In the genomic region with DNA sequence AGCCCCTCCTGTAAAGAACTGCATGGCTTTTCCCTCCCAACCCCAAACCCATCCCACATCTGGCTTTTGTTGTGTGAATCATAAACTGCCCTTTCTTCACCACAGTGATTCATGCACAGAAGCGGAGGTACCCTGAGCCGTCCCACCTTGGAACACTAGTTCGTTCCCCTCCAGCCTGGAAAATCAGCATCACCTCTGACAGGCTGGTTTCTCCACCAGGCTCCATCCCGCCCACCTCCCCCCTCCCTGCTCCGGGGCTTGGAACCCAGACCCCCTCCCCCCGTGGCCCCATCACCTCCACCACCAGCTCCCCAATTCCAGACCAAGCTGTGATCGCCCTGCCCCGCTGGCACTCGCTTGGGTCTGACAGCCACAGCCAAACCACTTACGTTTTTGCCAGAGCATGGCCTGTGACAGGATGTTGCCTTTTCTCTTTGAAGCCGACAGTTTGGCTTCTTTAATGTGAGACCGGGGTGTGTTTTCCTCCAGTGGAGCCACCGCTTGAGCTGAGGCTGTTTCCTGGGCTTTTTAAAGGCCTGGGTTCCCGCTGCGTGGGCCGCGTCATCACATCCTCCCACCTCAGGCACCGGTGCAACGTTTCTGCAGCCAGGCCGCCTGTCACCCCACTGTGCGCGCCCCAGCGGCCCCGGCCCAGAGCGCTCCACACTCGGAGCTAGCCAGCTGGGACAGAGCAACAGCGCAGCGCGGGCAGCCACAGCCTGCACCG, we compare ENCODE assay signal across 9 cellular contexts. TPM values are rescaled to one million over a fixed set of nuclear protein-coding genes. Genes with fewer than 3 reads are reported as not detected.
DNase-seq lines count a peak whose midpoint lies in the region; ATAC-seq and TF ChIP-seq lines count a peak whose summit lies in the region.
"Had no signal": no experiment of that assay in that cellular context is flagged by ENCODE, and none has a peak within 500 bp of the region (broad histone marks: within the 10 kb centered on the region; RNA-seq: fewer than 3 reads in every experiment).

A gene with protein sequence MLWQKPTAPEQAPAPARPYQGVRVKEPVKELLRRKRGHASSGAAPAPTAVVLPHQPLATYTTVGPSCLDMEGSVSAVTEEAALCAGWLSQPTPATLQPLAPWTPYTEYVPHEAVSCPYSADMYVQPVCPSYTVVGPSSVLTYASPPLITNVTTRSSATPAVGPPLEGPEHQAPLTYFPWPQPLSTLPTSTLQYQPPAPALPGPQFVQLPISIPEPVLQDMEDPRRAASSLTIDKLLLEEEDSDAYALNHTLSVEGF (minus strand): TSS at position 503 of the 727 bp plus-strand sequence. CDS start 98 bp downstream, at position 405.

- H3K4me3 Mint-ChIP-seq in activated B cell treated with CpG ODN at 0.5 μM for 24 hours: peak within 1 kb of the TSS; percentile 96

- CTCF ChIA-PET in activated B cell treated with CpG ODN at 0.5 μM for 24 hours (lab: Charles Lee): interaction anchor here (0.6 to 4.7 kb wide), 9 partner anchors 10 to 95 kb away, joined by 3 to 91 read pairs (median 4); no protein-coding TSS in a partner anchor
- CTCF ChIA-PET in HEK293T (lab: Yijun Ruan, JAX): no interaction called here

- peaks cover 39% of the 10 kb centered on the region for H3K36me3 Mint-ChIP-seq in activated B cell treated with CpG ODN at 0.5 μM for 24 hours (ENCODE audit: low read depth)

- peaks cover 89% of the 10 kb centered on the region for H3K4me1 Mint-ChIP-seq in activated B cell treated with CpG ODN at 0.5 μM for 24 hours

- H3K27me3 Mint-ChIP-seq in activated B cell treated with CpG ODN at 0.5 μM for 24 hours: no peaks in the 10 kb centered on the region

- H3K27ac Mint-ChIP-seq in activated B cell treated with CpG ODN at 0.5 μM for 24 hours: peak within 1 kb of the TSS; percentile 98

- intact Hi-C loops in activated B cell treated with CpG ODN at 0.5 μM for 24 hours (cut with micrococcal nuclease): loop anchor here (1.0 to 2.0 kb wide), 6 partner anchors 11 to 948 kb away; no protein-coding TSS in a partner anchor

- ATAC-seq in GM18520 (IDR thresholded peaks at IDR 0.05; ENCODE audit: unreplicated experiment) (peak; percentile 48), HG02943 (IDR thresholded peaks at IDR 0.05; ENCODE audit: low read depth, unreplicated experiment) (peak; percentile 60), activated B cell treated with CpG ODN at 0.5 μM for 24 hours (ENCODE audit: low read depth) (peak; percentile 69)

- DNase-seq in activated B cell treated with CpG ODN at 0.5 μM for 24 hours (peak; percentile 76), cerebellum (ENCODE audit: low spot score) (peak; percentile 9), HEK293T (ENCODE audit: extremely low spot score) (no peak), NCI-H187 (lab: John Stamatoyannopoulos, UW) (no peak), NCI-H526 (lab: John Stamatoyannopoulos, UW) (no peak)
- DNase-seq in stimulated activated CD4-positive, alpha-beta T cell treated with anti-CD3 and anti-CD28 coated beads, Interleukin-1b, Interleukin-23, amount 100 ng/mL, for 1 hour (ENCODE audit: low read depth in 2 of 2): peak; percentile 19 to 29

- no peaks in the 10 kb centered on the region for H3K9me3 Mint-ChIP-seq in activated B cell treated with CpG ODN at 0.5 μM for 24 hours

- POLR2A ChIA-PET in activated B cell treated with CpG ODN at 0.5 μM for 24 hours (lab: Charles Lee) (interaction anchor here (0.6 to 14.9 kb wide), 20 partner anchors 10 to 580 kb away, joined by 3 to 581 read pairs (median 6); partner anchors contain the start of gene POU2AF3), HEK293T (lab: Yijun Ruan, JAX) (no interaction called here)

- TF ChIP-seq CTCF in activated B cell treated with CpG ODN at 0.5 μM for 24 hours (IDR thresholded peaks at IDR 0.05): no peak

TF ChIP-seq in HEK293T, 16 proteins besides CTCF, POLR2A, EP300 and RAD21:
- TF ChIP-seq FOXM1 (IDR thresholded peaks at IDR 0.05; ENCODE audit: borderline replicate concordance): no peak
- no peak for TF ChIP-seq LEF1 (IDR thresholded peaks at IDR 0.05; ENCODE audit: borderline replicate concordance)
- TF ChIP-seq ZNF384 (IDR thresholded peaks at IDR 0.05): no peak
- TF ChIP-seq FOXA1 (IDR thresholded peaks at IDR 0.05): no peak
- TF ChIP-seq CTBP1 (IDR thresholded peaks at IDR 0.05; ENCODE audit: borderline replicate concordance): no peak
- no peak for TF ChIP-seq ELF4 (IDR thresholded peaks at IDR 0.05)
- no peak for TF ChIP-seq BHLHE40 (IDR thresholded peaks at IDR 0.05; ENCODE audit: borderline replicate concordance)
- no peak for TF ChIP-seq SUZ12 (IDR thresholded peaks at IDR 0.05)
- no peak for TF ChIP-seq L3MBTL2 (conservative IDR thresholded peaks at IDR 0.05)
- no peak for TF ChIP-seq SP1 (IDR thresholded peaks at IDR 0.05)
- TF ChIP-seq ARNT (IDR thresholded peaks at IDR 0.05): no peak
- no peak for TF ChIP-seq HDGF (IDR thresholded peaks at IDR 0.05; ENCODE audit: borderline replicate concordance)
- no peak for TF ChIP-seq TARDBP (IDR thresholded peaks at IDR 0.05)
- TF ChIP-seq, protein P1, sequence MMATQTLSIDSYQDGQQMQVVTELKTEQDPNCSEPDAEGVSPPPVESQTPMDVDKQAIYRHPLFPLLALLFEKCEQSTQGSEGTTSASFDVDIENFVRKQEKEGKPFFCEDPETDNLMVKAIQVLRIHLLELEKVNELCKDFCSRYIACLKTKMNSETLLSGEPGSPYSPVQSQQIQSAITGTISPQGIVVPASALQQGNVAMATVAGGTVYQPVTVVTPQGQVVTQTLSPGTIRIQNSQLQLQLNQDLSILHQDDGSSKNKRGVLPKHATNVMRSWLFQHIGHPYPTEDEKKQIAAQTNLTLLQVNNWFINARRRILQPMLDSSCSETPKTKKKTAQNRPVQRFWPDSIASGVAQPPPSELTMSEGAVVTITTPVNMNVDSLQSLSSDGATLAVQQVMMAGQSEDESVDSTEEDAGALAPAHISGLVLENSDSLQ (IDR thresholded peaks at IDR 0.05): no peak
- TF ChIP-seq FOXK2 (IDR thresholded peaks at IDR 0.05): no peak
- TF ChIP-seq NFRKB (IDR thresholded peaks at IDR 0.05): no peak

RNA-seq across cellular contexts. Expression of the gene that starts here (rescaled TPM):
- total RNA-seq in activated B cell treated with CpG ODN at 0.5 μM for 24 hours (141 and 155 TPM in 2 replicates), cerebellum (0.36 TPM)
- total RNA-seq: bronchial epithelial cell had no signal

Comparison
In these comparisons a context has a peak if more than half of its experiments do, and no peak if none do; other contexts are left out.
1. RNA of the gene that starts here (total RNA-seq): 141 to 155 TPM in activated B cell treated with CpG ODN at 0.5 μM for 24 hours; 0.36 TPM in cerebellum (single experiment); every median in the first group is over 100 times any median in the second.
2. Peak in DNase-seq in cerebellum; RNA of the gene not detected or under 1 TPM.
3. DNase-seq: peak in activated B cell treated with CpG ODN at 0.5 μM for 24 hours (single experiment) and stimulated activated CD4-positive, alpha-beta T cell treated with anti-CD3 and anti-CD28 coated beads, Interleukin-1b, Interleukin-23, amount 100 ng/mL, for 1 hour (2 of 2); none in HEK293T (single experiment), NCI-H187 (0 of 2) and NCI-H526 (0 of 2).
4. Peak in every context shown above with its lines, with median percentiles within 50 percentile points of each other: ATAC-seq.